In genomic region chr5:17243287-17244063, GRCh38 we compare ENCODE assay signal across 23 cellular contexts. TPM values are rescaled to one million over a fixed set of nuclear protein-coding genes. Genes with fewer than 3 reads are reported as not detected.
DNase-seq lines count a peak whose midpoint lies in the region; ATAC-seq and TF ChIP-seq lines count a peak whose summit lies in the region.
"Had no signal": no experiment of that assay in that cellular context is flagged by ENCODE, and none has a peak within 500 bp of the region (broad histone marks: within the 10 kb centered on the region; RNA-seq: fewer than 3 reads in every experiment).

No MANE protein-coding gene starts in this region.

- H4K8ac ChIP-seq in IMR-90 (ENCODE audit: low read depth in 2 of 2, low read length in 2 of 2) (peak overlapping the region in 1 of 2 experiments; percentile 6; a peak in 1 of 4 replicates), trophoblast cell (ENCODE audit: low read depth, low read length) (peak overlapping the region; percentile 56)

- H3K27ac Mint-ChIP-seq in chondrocyte (ENCODE audit: unreplicated experiment) = peak overlapping the region; percentile 38
- H3K27ac Mint-ChIP-seq: activated CD8-positive, alpha-beta T cell treated with anti-CD3 and anti-CD28 coated beads for 36 hours; activated T-helper 17 cell treated with anti-CD3 and anti-CD28 coated beads, Interleukin-2, amount 50 U/mL, for 72 hours; dendritic cell treated with granulocyte-macrophage colony-stimulating factor and Interleukin-4, amounts not matched to agents 40 ng/mL and 50 ng/mL, for 4 days; T-helper 1 cell treated with Interleukin-12 subunit alpha and Interleukin-12 subunit beta and Interleukin-4 antibody, amounts not matched to agents 30 μg/mL and 1 μg/mL, for 36 hours had no signal

- H2BK15ac ChIP-seq in IMR-90 (ENCODE audit: low read depth, low read length) = no peak overlapping the region

- H2BK120ac ChIP-seq in IMR-90 (ENCODE audit: low read depth, low read length) = peak overlapping the region; percentile 44; the same call in 1 of the 2 replicates
- no peak overlapping the region for H2BK120ac ChIP-seq in trophoblast cell (ENCODE audit: insufficient read depth, low read length, poor library complexity)

- H3K4me2 ChIP-seq in IMR-90 (ENCODE audit: low read depth, low read length) (no peak overlapping the region), trophoblast cell (ENCODE audit: low read length) (no peak overlapping the region)
- H3K4me2 ChIP-seq: hepatocyte had no signal

- H4K20me1 ChIP-seq in IMR-90 (ENCODE audit: insufficient read depth, low read length) = peaks cover 68% of the 10 kb centered on the region

- H4K5ac ChIP-seq in IMR-90 (ENCODE audit: low read depth, low read length) = no peak overlapping the region

- no peak overlapping the region for H3K56ac ChIP-seq in IMR-90 (ENCODE audit: extremely low read depth, insufficient read depth, low read length)

- H3K23ac ChIP-seq in IMR-90 (ENCODE audit: low read depth, low read length) = peak overlapping the region; percentile 57; the same call in 1 of the 2 replicates
- no peak overlapping the region for H3K23ac ChIP-seq in trophoblast cell (ENCODE audit: low read length)

- intact Hi-C loops in IMR-90 (cut with micrococcal nuclease) (no loop called here), cardiac septum (cut with DNase I) (no loop called here), prostate gland (cut with DNase I) (no loop called here)

- POLR2A ChIA-PET in IMR-90 (lab: Charles Lee; ENCODE audit: unreplicated experiment) = no interaction called here
- POLR2A ChIA-PET in GM10248 (lab: Yijun Ruan, JAX) = no interaction called here

- dilution Hi-C loops in IMR-90 (cut with HindIII; ENCODE audit: low sequenced_read_pairs, unreplicated experiment) = no loop called here

- peaks cover 72% of the 10 kb centered on the region for H3K4me1 Mint-ChIP-seq in chondrocyte (ENCODE audit: low read depth)
- H3K4me1 Mint-ChIP-seq: activated T-helper 17 cell treated with anti-CD3 and anti-CD28 coated beads, Interleukin-2, amount 50 U/mL, for 72 hours had no signal

- H3K4me1 ChIP-seq in IMR-90 (ENCODE audit: control insufficient read depth, insufficient read depth, low read length) = peaks cover 10% of the 10 kb centered on the region
- H3K4me1 ChIP-seq in trophoblast cell (ENCODE audit: control insufficient read depth in 1 of 2, insufficient read depth in 2 of 2, low read length in 2 of 2) = peaks cover 7 to 11% of the 10 kb centered on the region in 2 experiments
- H3K4me1 ChIP-seq in prostate gland (replicated peaks) = no peaks in the 10 kb centered on the region
- H3K4me1 ChIP-seq: upper lobe of right lung had no signal

- peak overlapping the region; percentile 28 for H2BK12ac ChIP-seq in trophoblast cell (ENCODE audit: low read length)

- H3K18ac ChIP-seq in IMR-90 (ENCODE audit: low read depth, low read length) (no peak overlapping the region), trophoblast cell (ENCODE audit: low read length) (peak overlapping the region; percentile 54)

- H2AK9ac ChIP-seq in IMR-90 (replicated peaks; ENCODE audit: low read depth, low read length, poor library complexity) = no peak overlapping the region

- no peak overlapping the region for H4K12ac ChIP-seq in trophoblast cell (ENCODE audit: low read depth, low read length)

- peaks cover 8% of the 10 kb centered on the region for H3K36me3 Mint-ChIP-seq in chondrocyte (ENCODE audit: low read depth)

- H3K27me3 ChIP-seq in IMR-90 (ENCODE audit: control insufficient read depth, insufficient read depth, low read length) = no peaks in the 10 kb centered on the region
- no peaks in the 10 kb centered on the region for H3K27me3 ChIP-seq in trophoblast cell (ENCODE audit: insufficient read depth, low read length)
- H3K27me3 ChIP-seq in prostate gland (replicated peaks; ENCODE audit: insufficient read depth) = no peaks in the 10 kb centered on the region
- H3K27me3 ChIP-seq: cardiac muscle cell, hepatocyte, upper lobe of right lung had no signal

- H3K14ac ChIP-seq in IMR-90 (replicated peaks; ENCODE audit: low read depth, low read length) (peak overlapping the region; percentile 83; the same call in 1 of the 2 replicates), trophoblast cell (ENCODE audit: low read length) (peak overlapping the region; percentile 26)

- in situ Hi-C loops in G401 (cut with HindIII; ENCODE audit: low sequenced_read_pairs) (no loop called here), IMR-90 (cut with MboI; ENCODE audit: low sequenced_read_pairs) (no loop called here)

- no peak overlapping the region for H3K4me3 Mint-ChIP-seq in chondrocyte (ENCODE audit: unreplicated experiment)
- H3K4me3 Mint-ChIP-seq: activated CD8-positive, alpha-beta T cell treated with anti-CD3 and anti-CD28 coated beads for 36 hours; activated T-helper 17 cell treated with anti-CD3 and anti-CD28 coated beads, Interleukin-2, amount 50 U/mL, for 72 hours; dendritic cell treated with granulocyte-macrophage colony-stimulating factor and Interleukin-4, amounts not matched to agents 40 ng/mL and 50 ng/mL, for 4 days; T-helper 1 cell treated with Interleukin-12 subunit alpha and Interleukin-12 subunit beta and Interleukin-4 antibody, amounts not matched to agents 30 μg/mL and 1 μg/mL, for 36 hours had no signal

- H4K91ac ChIP-seq in IMR-90 (ENCODE audit: insufficient read depth, low read depth, low read length) (no peak overlapping the region), trophoblast cell (ENCODE audit: low read depth, low read length) (no peak overlapping the region)

- TF ChIP-seq POLR2A in IMR-90 (IDR thresholded peaks at IDR 0.05; ENCODE audit: low read depth, low read length) = no peak
- no peak for TF ChIP-seq POLR2A in prostate gland (IDR thresholded peaks at IDR 0.05)

- BruUV-seq in IMR-90 (replicated peaks; lab: Mats Ljungman, UMichigan) = no TSS peak

- peaks cover 14 to 66% of the 10 kb centered on the region in 2 experiments for H3K79me1 ChIP-seq in IMR-90 (ENCODE audit: low read depth in 1 of 2, low read length in 2 of 2)
- H3K79me1 ChIP-seq in trophoblast cell (ENCODE audit: low read length) = peaks cover 2% of the 10 kb centered on the region

- no peak for TF ChIP-seq RAD21 in IMR-90 (IDR thresholded peaks at IDR 0.05; ENCODE audit: low read length)

- H2BK5ac ChIP-seq in IMR-90 (ENCODE audit: low read depth, low read length, poor library complexity, severe bottlenecking) (peak overlapping the region; percentile 53), trophoblast cell (ENCODE audit: low read depth, low read length, poor library complexity) (peak overlapping the region; percentile 27)

- ATAC-seq in IMR-90 (ENCODE audit: low read depth) = no peak
- ATAC-seq: activated CD8-positive, alpha-beta T cell treated with anti-CD3 and anti-CD28 coated beads for 36 hours; activated T-helper 17 cell treated with anti-CD3 and anti-CD28 coated beads, Interleukin-2, amount 50 U/mL, for 72 hours; upper lobe of right lung had no signal

- H3K9me3 ChIP-seq in IMR-90 (ENCODE audit: control insufficient read depth, insufficient read depth, low read length) (no peaks in the 10 kb centered on the region), trophoblast cell (ENCODE audit: insufficient read depth, low read depth, low read length) (no peaks in the 10 kb centered on the region), prostate gland (no peaks in the 10 kb centered on the region)
- H3K9me3 ChIP-seq: upper lobe of right lung had no signal

- peaks cover 13% of the 10 kb centered on the region for H3K36me3 ChIP-seq in IMR-90 (ENCODE audit: control insufficient read depth, insufficient read depth, low read length)
- H3K36me3 ChIP-seq in trophoblast cell (ENCODE audit: control insufficient read depth in 1 of 2, insufficient read depth in 2 of 2, low read length in 2 of 2) = peaks cover 2 to 6% of the 10 kb centered on the region in 2 experiments
- H3K36me3 ChIP-seq in prostate gland = no peaks in the 10 kb centered on the region
- H3K36me3 ChIP-seq: cardiac muscle cell, upper lobe of right lung had no signal

- no peak overlapping the region for H2AFZ ChIP-seq in IMR-90 (replicated peaks; ENCODE audit: low read length, poor library complexity)
- no peak overlapping the region for H2AFZ ChIP-seq in trophoblast cell (ENCODE audit: insufficient read depth, low read length, poor library complexity)
- H2AFZ ChIP-seq: hepatocyte had no signal

- H3K27ac ChIP-seq in IMR-90 (ENCODE audit: insufficient read depth, low read length) = no peak overlapping the region
- no peak overlapping the region for H3K27ac ChIP-seq in trophoblast cell (ENCODE audit: low read depth, low read length)
- H3K27ac ChIP-seq in prostate gland = no peak overlapping the region
- H3K27ac ChIP-seq: C4-2B, cardiac muscle cell, hepatocyte, RWPE1, upper lobe of right lung had no signal

- H3K4ac ChIP-seq in IMR-90 (ENCODE audit: low read depth, low read length) (peak overlapping the region; percentile 73), trophoblast cell (ENCODE audit: low read depth, low read length) (peak overlapping the region; percentile 97)

- TF ChIP-seq CTCF in IMR-90 (conservative IDR thresholded peaks at IDR 0.05; ENCODE audit: low read depth, low read length) (no peak), chondrocyte (IDR thresholded peaks at IDR 0.05) (no peak), prostate gland (IDR thresholded peaks at IDR 0.05) (no peak), GM10248 (IDR thresholded peaks at IDR 0.05; ENCODE audit: control extremely low read depth, extremely low read depth, low read depth, missing control alignments) (no peak)

- H2BK20ac ChIP-seq in IMR-90 (ENCODE audit: low read depth, low read length) = peak overlapping the region; percentile 49; the same call in 1 of the 2 replicates

- 70% methylated on average over 2 of the region's 12 CpGs; no CpG with 5 or more reads in 1 of the 2 experiments for whole genome bisulfite sequencing in IMR-90 (ENCODE audit: extremely low coverage in 2 of 2, insufficient read length in 1 of 2), 2 experiments
- no CpG with 5 or more reads among the region's 12 CpGs for WGBS in trophoblast cell (ENCODE audit: extremely low coverage, insufficient coverage, insufficient read length)
- 81% methylated on average over 12 of the region's 12 CpGs for WGBS in prostate gland

- H3K9me3 Mint-ChIP-seq in chondrocyte (ENCODE audit: low read depth) = no peaks in the 10 kb centered on the region
- H3K9me3 Mint-ChIP-seq: activated CD8-positive, alpha-beta T cell treated with anti-CD3 and anti-CD28 coated beads for 36 hours; activated T-helper 17 cell treated with anti-CD3 and anti-CD28 coated beads, Interleukin-2, amount 50 U/mL, for 72 hours; dendritic cell treated with granulocyte-macrophage colony-stimulating factor and Interleukin-4, amounts not matched to agents 40 ng/mL and 50 ng/mL, for 4 days; T-helper 1 cell treated with Interleukin-12 subunit alpha and Interleukin-12 subunit beta and Interleukin-4 antibody, amounts not matched to agents 30 μg/mL and 1 μg/mL, for 36 hours had no signal

- H3K9me1 ChIP-seq in IMR-90 (ENCODE audit: insufficient read depth, low read length) = peaks cover 20% of the 10 kb centered on the region

- CTCF ChIA-PET in IMR-90 (lab: Yijun Ruan, JAX) (no interaction called here), GM10248 (lab: Yijun Ruan, JAX) (interaction anchor here (0.7 to 1.6 kb wide), 5 partner anchors 9 to 26 kb away, joined by 3 to 4 read pairs (median 3); no protein-coding TSS in a partner anchor)

- H3K79me2 ChIP-seq in trophoblast cell (ENCODE audit: control insufficient read depth, insufficient read depth, low read length, poor library complexity) = peaks cover 17% of the 10 kb centered on the region

- peak; percentile 61 for DNase-seq in G401 (ENCODE audit: low spot score)
- no peak for DNase-seq in IMR-90
- no peak for DNase-seq in chondrocyte (ENCODE audit: low spot score)
- no peak for DNase-seq in trophoblast cell
- no peak for DNase-seq in cardiac septum (ENCODE audit: low spot score)
- DNase-seq in prostate gland (ENCODE audit: low spot score) = no peak
- no peak for DNase-seq in NCI-H1105 treated with DMSO at 0.1 percent for 48 hours (lab: John Stamatoyannopoulos, UW)
- DNase-seq in GM10248 (ENCODE audit: extremely low spot score) = no peak
- DNase-seq: activated CD8-positive, alpha-beta T cell treated with anti-CD3 and anti-CD28 coated beads for 36 hours; activated naive CD4-positive, alpha-beta T cell treated with anti-CD3 and anti-CD28 coated beads, Interleukin-2, amount 50 U/mL, for 16 hours; EL; mesenchymal stem cell; NCI-H1092 treated with DMSO at 0.1 percent for 48 hours; NCI-H1930; NCI-H524 treated with DMSO at 0.1 percent for 48 hours; upper lobe of right lung had no signal

- H3K4me3 ChIP-seq in IMR-90 (ENCODE audit: insufficient read depth, low read depth, low read length) = no peak overlapping the region
- H3K4me3 ChIP-seq in trophoblast cell (ENCODE audit: low read depth, low read length) = no peak overlapping the region
- H3K4me3 ChIP-seq in prostate gland = no peak overlapping the region
- H3K4me3 ChIP-seq: cardiac muscle cell, hepatocyte, upper lobe of right lung had no signal

- no peak overlapping the region for H3K9ac ChIP-seq in IMR-90 (ENCODE audit: low read depth, low read length)
- H3K9ac ChIP-seq in trophoblast cell (ENCODE audit: low read length) = no peak overlapping the region

- no peaks in the 10 kb centered on the region for H3K27me3 Mint-ChIP-seq in chondrocyte (ENCODE audit: low read depth)
- H3K27me3 Mint-ChIP-seq: activated CD8-positive, alpha-beta T cell treated with anti-CD3 and anti-CD28 coated beads for 36 hours; activated T-helper 17 cell treated with anti-CD3 and anti-CD28 coated beads, Interleukin-2, amount 50 U/mL, for 72 hours; dendritic cell treated with granulocyte-macrophage colony-stimulating factor and Interleukin-4, amounts not matched to agents 40 ng/mL and 50 ng/mL, for 4 days had no signal

- peak overlapping the region; percentile 10 for H2AK5ac ChIP-seq in IMR-90 (ENCODE audit: low read depth, low read length)
- no peak overlapping the region for H2AK5ac ChIP-seq in trophoblast cell (ENCODE audit: low read length)

RNA-seq across cellular contexts. Expression of gene BASP1, which starts 26.0 kb away (rescaled TPM):
- total RNA-seq in G401 (2014; rRNA removed; shearing (Covaris generic)) = not detected in 2 replicates
- 39.6 and 70.5 TPM in 2 replicates for total RNA-seq in IMR-90 (2012; rRNA removed)
- polyA plus RNA-seq in IMR-90 (2012; rRNA removed) = 103 and 121 TPM in 2 replicates
- polyA plus RNA-seq in IMR-90 (2012; cell fraction: cytosol; rRNA removed) = 112 and 166 TPM in 2 replicates
- 48.2 and 69.4 TPM in 2 replicates for polyA plus RNA-seq in IMR-90 (2012; cell fraction: nucleus; rRNA removed; ENCODE audit: low replicate concordance)
- 181 to 189 TPM (median 182 TPM) in 3 replicates for total RNA-seq in chondrocyte
- polyA plus RNA-seq in trophoblast cell (2013) = 550 and 590 TPM in 2 replicates
- 3.9 TPM for total RNA-seq in cardiac septum
- total RNA-seq in prostate gland = 100 to 1,000 TPM; 142 to 346 TPM
